8 cellular contexts compared by ENCODE assay signal in the genomic region with DNA sequence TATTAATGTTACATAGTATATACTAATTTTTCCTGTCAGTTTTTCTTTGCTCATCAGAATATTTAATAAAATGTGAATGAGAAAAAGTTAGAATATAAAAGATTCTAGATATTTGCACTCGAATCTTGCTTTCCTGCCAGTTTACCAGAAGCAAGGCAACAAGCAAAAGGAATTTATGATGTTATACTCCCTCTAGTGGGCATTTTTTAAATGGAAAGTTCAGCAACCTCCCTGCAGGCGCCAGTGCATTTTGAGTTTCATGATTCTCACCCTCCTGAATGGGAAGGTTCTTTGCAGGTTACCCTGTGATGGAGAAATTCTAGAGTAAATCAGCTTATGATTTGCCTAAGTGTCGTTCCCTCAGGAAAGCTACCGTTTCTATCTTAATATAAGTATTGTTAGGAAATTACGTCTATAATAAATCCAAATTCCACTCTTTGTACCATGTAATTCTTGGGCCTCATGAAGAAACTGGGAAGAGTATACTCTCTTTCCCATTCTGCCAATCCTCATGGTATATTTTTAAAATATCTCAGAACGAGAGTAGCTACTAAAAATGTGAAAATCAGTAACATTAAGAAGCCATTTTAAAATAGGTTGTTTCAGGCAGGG.
DNase-seq lines count a peak whose midpoint lies in the region; ATAC-seq and TF ChIP-seq lines count a peak whose summit lies in the region.

No MANE protein-coding gene starts in this region.

- H3K79me2 ChIP-seq in SU-DHL-6 (ENCODE audit: insufficient read depth, low read length): no peaks in the 10 kb centered on the region

- H3K9ac ChIP-seq in SU-DHL-6 (ENCODE audit: low read length): no peak overlapping the region

- no peaks in the 10 kb centered on the region for H3K9me3 ChIP-seq in SU-DHL-6 (ENCODE audit: insufficient read depth, low read length)

- H3K4me3 ChIP-seq in SU-DHL-6 (ENCODE audit: insufficient read depth, low read length, poor library complexity, severe bottlenecking): no peak overlapping the region

- H4K20me1 ChIP-seq in SU-DHL-6 (ENCODE audit: low read depth, low read length): no peaks in the 10 kb centered on the region

- H3F3A ChIP-seq in SU-DHL-6 (ENCODE audit: insufficient read depth): no peaks in the 10 kb centered on the region

- ATAC-seq in GM18508 (IDR thresholded peaks at IDR 0.05; ENCODE audit: insufficient read depth, unreplicated experiment) (peak; percentile 93), HG02943 (IDR thresholded peaks at IDR 0.05; ENCODE audit: low read depth, unreplicated experiment) (peak; percentile 84)

- H3K36me3 ChIP-seq in SU-DHL-6 (ENCODE audit: low read length): no peaks in the 10 kb centered on the region

- H3K9me2 ChIP-seq in SU-DHL-6 (replicated peaks; ENCODE audit: insufficient read depth, low read length): no peaks in the 10 kb centered on the region

- H3K27me3 ChIP-seq in SU-DHL-6 (ENCODE audit: low read length): no peaks in the 10 kb centered on the region

- DNase-seq in Ammon's horn (ENCODE audit: low spot score): peak; percentile 74
- DNase-seq in NCI-H1436 treated with DMSO at 0.1 percent for 48 hours (lab: John Stamatoyannopoulos, UW): peak; percentile 10
- peak; percentile 50 for DNase-seq in fibroblast of the conjunctiva (ENCODE audit: low read depth)
- DNase-seq in pons (ENCODE audit: low spot score): peak; percentile 81
- no peak for DNase-seq in effector CD8-positive, alpha-beta T cell (lab: John Stamatoyannopoulos, UW)

- no peak overlapping the region for H3K4me2 ChIP-seq in SU-DHL-6 (ENCODE audit: low read depth, low read length, poor library complexity, severe bottlenecking)

- H2AFZ ChIP-seq in SU-DHL-6 (ENCODE audit: low read depth, low read length, severe bottlenecking): no peak overlapping the region

- no peak overlapping the region for H3K27ac ChIP-seq in SU-DHL-6 (ENCODE audit: low read depth, low read length)

- TF ChIP-seq CTCF in SU-DHL-6 (IDR thresholded peaks at IDR 0.05; ENCODE audit: insufficient read depth, low read length, poor library complexity, severe bottlenecking): peak; percentile 58
